Comparison of ENCODE assay signal across 1 cellular context in the genomic region with DNA sequence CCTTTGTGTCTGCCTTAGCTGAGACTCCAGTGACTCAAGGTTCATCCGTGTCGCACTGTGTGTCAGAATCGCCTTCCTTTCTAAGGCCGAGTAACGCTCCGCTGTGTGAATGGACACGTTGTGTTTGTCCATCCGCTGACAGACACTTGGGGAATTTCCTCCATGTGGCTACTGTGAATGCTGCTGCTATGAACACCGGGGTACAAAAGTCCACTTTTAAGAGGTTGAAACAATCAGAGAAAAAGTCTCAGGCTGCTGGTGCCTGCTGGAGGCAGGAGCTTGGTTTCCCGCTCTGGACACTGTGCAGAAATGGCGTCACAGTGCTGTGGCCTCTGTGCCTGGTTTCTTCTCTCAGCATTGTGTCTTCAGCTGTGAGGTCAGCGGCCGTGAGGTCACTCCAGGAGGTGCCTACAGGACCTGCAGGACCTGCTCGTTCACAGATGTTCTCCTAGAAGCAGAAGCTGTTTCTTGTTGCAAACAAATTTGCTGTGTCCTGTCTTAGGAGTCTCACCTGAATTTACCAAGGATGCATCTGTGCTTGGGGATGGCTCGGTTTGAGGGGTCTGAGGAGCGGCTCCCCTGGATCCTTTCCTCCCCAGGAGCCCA.
TF ChIP-seq lines count a peak whose summit lies in the region.

No MANE protein-coding gene starts in this region.

TF ChIP-seq in HepG2, 621 proteins besides CTCF, POLR2A, EP300 and RAD21 (continued from another document and continues in another):
- TF ChIP-seq, protein P1, sequence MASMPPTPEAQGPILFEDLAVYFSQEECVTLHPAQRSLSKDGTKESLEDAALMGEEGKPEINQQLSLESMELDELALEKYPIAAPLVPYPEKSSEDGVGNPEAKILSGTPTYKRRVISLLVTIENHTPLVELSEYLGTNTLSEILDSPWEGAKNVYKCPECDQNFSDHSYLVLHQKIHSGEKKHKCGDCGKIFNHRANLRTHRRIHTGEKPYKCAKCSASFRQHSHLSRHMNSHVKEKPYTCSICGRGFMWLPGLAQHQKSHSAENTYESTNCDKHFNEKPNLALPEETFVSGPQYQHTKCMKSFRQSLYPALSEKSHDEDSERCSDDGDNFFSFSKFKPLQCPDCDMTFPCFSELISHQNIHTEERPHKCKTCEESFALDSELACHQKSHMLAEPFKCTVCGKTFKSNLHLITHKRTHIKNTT (CRISPR knock-in tag; IDR thresholded peaks at IDR 0.05) = no peak
- TF ChIP-seq ZNF792 (CRISPR knock-in tag; IDR thresholded peaks at IDR 0.05) (peak; percentile 79), KLF15 (CRISPR knock-in tag; IDR thresholded peaks at IDR 0.05; ENCODE audit: borderline replicate concordance) (no peak), SNAPC2 (CRISPR knock-in tag; IDR thresholded peaks at IDR 0.05) (no peak), RXRA (CRISPR knock-in tag; IDR thresholded peaks at IDR 0.05) (peak; percentile 43), DRAP1 (CRISPR knock-in tag; IDR thresholded peaks at IDR 0.05) (peak; percentile 71), MATR3 (CRISPR knock-in tag; IDR thresholded peaks at IDR 0.05) (no peak), ZSCAN30 (CRISPR knock-in tag; IDR thresholded peaks at IDR 0.05) (no peak), ELF3 (CRISPR knock-in tag; IDR thresholded peaks at IDR 0.05) (peak; percentile 77), CAMTA2 (CRISPR knock-in tag; IDR thresholded peaks at IDR 0.05; ENCODE audit: borderline replicate concordance) (no peak), ZNF441 (CRISPR knock-in tag; IDR thresholded peaks at IDR 0.05; ENCODE audit: borderline replicate concordance) (no peak), CEBPB (IDR thresholded peaks at IDR 0.05; ENCODE audit: borderline replicate concordance, low read depth, low read length) (no peak), RARG (CRISPR knock-in tag; IDR thresholded peaks at IDR 0.05; ENCODE audit: low read depth) (no peak), PAWR (CRISPR knock-in tag; IDR thresholded peaks at IDR 0.05; ENCODE audit: borderline replicate concordance) (no peak), TFE3 (CRISPR knock-in tag; IDR thresholded peaks at IDR 0.05) (peak; percentile 47), ARNT2 (CRISPR knock-in tag; IDR thresholded peaks at IDR 0.05; ENCODE audit: low read depth) (peak; percentile 65; the same call in 1 of the 2 replicates), TRIM22 (IDR thresholded peaks at IDR 0.05) (no peak), SALL1 (CRISPR knock-in tag; IDR thresholded peaks at IDR 0.05) (peak; percentile 67; the same call in 1 of the 2 replicates), ZNF776 (CRISPR knock-in tag; IDR thresholded peaks at IDR 0.05) (peak; percentile 43; the same call in 1 of the 2 replicates), ZBTB20 (CRISPR knock-in tag; IDR thresholded peaks at IDR 0.05; ENCODE audit: borderline replicate concordance, low read depth) (no peak), LRRFIP1 (CRISPR knock-in tag; conservative IDR thresholded peaks at IDR 0.05) (no peak), ZNF253 (CRISPR knock-in tag; IDR thresholded peaks at IDR 0.05; ENCODE audit: borderline replicate concordance) (no peak), NR3C1 (CRISPR knock-in tag; IDR thresholded peaks at IDR 0.05) (no peak), FIP1L1 (IDR thresholded peaks at IDR 0.05; ENCODE audit: borderline replicate concordance, insufficient read depth, low read depth, low read length) (0 out of 2 replicates have a peak, but pooled peaks have one; percentile 0), CREB3 (CRISPR knock-in tag; IDR thresholded peaks at IDR 0.05) (no peak), ZNF557 (CRISPR knock-in tag; IDR thresholded peaks at IDR 0.05) (no peak), NFIB (CRISPR knock-in tag; IDR thresholded peaks at IDR 0.05; ENCODE audit: borderline replicate concordance) (no peak), CBFB (CRISPR knock-in tag; IDR thresholded peaks at IDR 0.05) (peak; percentile 20; the same call in 1 of the 2 replicates), SALL2 (CRISPR knock-in tag; IDR thresholded peaks at IDR 0.05) (0 out of 2 replicates have a peak, but pooled peaks have one; percentile 15), ZNF780A (CRISPR knock-in tag; IDR thresholded peaks at IDR 0.05) (no peak), ZNF564 (CRISPR knock-in tag; IDR thresholded peaks at IDR 0.05) (peak; percentile 66; the same call in 1 of the 2 replicates), NRL (CRISPR knock-in tag; IDR thresholded peaks at IDR 0.05; ENCODE audit: borderline replicate concordance) (no peak), ATF5 (CRISPR knock-in tag; IDR thresholded peaks at IDR 0.05; ENCODE audit: low read depth) (no peak), NBN (conservative IDR thresholded peaks at IDR 0.05) (no peak), ZNF138 (CRISPR knock-in tag; IDR thresholded peaks at IDR 0.05; ENCODE audit: low read depth) (0 out of 2 replicates have a peak, but pooled peaks have one; percentile 37)
- TF ChIP-seq, protein P2, sequence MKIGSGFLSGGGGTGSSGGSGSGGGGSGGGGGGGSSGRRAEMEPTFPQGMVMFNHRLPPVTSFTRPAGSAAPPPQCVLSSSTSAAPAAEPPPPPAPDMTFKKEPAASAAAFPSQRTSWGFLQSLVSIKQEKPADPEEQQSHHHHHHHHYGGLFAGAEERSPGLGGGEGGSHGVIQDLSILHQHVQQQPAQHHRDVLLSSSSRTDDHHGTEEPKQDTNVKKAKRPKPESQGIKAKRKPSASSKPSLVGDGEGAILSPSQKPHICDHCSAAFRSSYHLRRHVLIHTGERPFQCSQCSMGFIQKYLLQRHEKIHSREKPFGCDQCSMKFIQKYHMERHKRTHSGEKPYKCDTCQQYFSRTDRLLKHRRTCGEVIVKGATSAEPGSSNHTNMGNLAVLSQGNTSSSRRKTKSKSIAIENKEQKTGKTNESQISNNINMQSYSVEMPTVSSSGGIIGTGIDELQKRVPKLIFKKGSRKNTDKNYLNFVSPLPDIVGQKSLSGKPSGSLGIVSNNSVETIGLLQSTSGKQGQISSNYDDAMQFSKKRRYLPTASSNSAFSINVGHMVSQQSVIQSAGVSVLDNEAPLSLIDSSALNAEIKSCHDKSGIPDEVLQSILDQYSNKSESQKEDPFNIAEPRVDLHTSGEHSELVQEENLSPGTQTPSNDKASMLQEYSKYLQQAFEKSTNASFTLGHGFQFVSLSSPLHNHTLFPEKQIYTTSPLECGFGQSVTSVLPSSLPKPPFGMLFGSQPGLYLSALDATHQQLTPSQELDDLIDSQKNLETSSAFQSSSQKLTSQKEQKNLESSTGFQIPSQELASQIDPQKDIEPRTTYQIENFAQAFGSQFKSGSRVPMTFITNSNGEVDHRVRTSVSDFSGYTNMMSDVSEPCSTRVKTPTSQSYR (CRISPR knock-in tag; IDR thresholded peaks at IDR 0.05; ENCODE audit: borderline replicate concordance) = peak; percentile 64; the same call in 1 of the 2 replicates
- TF ChIP-seq, protein P3, sequence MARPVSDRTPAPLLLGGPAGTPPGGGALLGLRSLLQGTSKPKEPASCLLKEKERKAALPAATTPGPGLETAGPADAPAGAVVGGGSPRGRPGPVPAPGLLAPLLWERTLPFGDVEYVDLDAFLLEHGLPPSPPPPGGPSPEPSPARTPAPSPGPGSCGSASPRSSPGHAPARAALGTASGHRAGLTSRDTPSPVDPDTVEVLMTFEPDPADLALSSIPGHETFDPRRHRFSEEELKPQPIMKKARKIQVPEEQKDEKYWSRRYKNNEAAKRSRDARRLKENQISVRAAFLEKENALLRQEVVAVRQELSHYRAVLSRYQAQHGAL (CRISPR knock-in tag; IDR thresholded peaks at IDR 0.05; ENCODE audit: not compliant biosample characterization) = peak; percentile 27
- TF ChIP-seq, protein P4, sequence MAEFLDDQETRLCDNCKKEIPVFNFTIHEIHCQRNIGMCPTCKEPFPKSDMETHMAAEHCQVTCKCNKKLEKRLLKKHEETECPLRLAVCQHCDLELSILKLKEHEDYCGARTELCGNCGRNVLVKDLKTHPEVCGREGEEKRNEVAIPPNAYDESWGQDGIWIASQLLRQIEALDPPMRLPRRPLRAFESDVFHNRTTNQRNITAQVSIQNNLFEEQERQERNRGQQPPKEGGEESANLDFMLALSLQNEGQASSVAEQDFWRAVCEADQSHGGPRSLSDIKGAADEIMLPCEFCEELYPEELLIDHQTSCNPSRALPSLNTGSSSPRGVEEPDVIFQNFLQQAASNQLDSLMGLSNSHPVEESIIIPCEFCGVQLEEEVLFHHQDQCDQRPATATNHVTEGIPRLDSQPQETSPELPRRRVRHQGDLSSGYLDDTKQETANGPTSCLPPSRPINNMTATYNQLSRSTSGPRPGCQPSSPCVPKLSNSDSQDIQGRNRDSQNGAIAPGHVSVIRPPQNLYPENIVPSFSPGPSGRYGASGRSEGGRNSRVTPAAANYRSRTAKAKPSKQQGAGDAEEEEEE (CRISPR knock-in tag; IDR thresholded peaks at IDR 0.05; ENCODE audit: borderline replicate concordance) = no peak
- TF ChIP-seq, protein P5, sequence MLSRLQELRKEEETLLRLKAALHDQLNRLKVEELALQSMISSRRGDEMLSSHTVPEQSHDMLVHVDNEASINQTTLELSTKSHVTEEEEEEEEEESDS (CRISPR knock-in tag; IDR thresholded peaks at IDR 0.05; ENCODE audit: borderline replicate concordance) = no peak
- TF ChIP-seq, protein P6, sequence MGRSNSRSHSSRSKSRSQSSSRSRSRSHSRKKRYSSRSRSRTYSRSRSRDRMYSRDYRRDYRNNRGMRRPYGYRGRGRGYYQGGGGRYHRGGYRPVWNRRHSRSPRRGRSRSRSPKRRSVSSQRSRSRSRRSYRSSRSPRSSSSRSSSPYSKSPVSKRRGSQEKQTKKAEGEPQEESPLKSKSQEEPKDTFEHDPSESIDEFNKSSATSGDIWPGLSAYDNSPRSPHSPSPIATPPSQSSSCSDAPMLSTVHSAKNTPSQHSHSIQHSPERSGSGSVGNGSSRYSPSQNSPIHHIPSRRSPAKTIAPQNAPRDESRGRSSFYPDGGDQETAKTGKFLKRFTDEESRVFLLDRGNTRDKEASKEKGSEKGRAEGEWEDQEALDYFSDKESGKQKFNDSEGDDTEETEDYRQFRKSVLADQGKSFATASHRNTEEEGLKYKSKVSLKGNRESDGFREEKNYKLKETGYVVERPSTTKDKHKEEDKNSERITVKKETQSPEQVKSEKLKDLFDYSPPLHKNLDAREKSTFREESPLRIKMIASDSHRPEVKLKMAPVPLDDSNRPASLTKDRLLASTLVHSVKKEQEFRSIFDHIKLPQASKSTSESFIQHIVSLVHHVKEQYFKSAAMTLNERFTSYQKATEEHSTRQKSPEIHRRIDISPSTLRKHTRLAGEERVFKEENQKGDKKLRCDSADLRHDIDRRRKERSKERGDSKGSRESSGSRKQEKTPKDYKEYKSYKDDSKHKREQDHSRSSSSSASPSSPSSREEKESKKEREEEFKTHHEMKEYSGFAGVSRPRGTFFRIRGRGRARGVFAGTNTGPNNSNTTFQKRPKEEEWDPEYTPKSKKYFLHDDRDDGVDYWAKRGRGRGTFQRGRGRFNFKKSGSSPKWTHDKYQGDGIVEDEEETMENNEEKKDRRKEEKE (IDR thresholded peaks at IDR 0.05) = no peak
